Comparison of ENCODE assay signal across 8 cellular contexts in genomic region chr11:109946322-109946846, GRCh38.
A peak's percentile ranks its signal among the peaks of the same experiment; 100 is the strongest.
DNase-seq lines count a peak whose midpoint lies in the region; ATAC-seq and TF ChIP-seq lines count a peak whose summit lies in the region.

No MANE protein-coding gene starts in this region.

- peak overlapping the region in 4 of 5 experiments; percentile 35 to 80 (median 61) for H3K27ac Mint-ChIP-seq in brain

- no peak overlapping the region for H3K27ac ChIP-seq in 22Rv1
- no peak overlapping the region for H3K27ac ChIP-seq in iPS DF 6.9 (ENCODE audit: low read length)
- H3K27ac ChIP-seq in gastrocnemius medialis: peak overlapping the region; percentile 64 to 70 (median 66)

- intact Hi-C loops in gastrocnemius medialis (cut with DNase I; ENCODE audit: low total_unique reads): loop anchor here (1.0 to 10.0 kb wide), 7 partner anchors 54 to 488 kb away; partner anchors contain the start of genes RDX and ZC3H12C

- DNase-seq in GM13977 (ENCODE audit: low spot score) (peak; percentile 54), NCI-H128 (lab: John Stamatoyannopoulos, UW; ENCODE audit: unreplicated experiment) (peak; percentile 43), SW 1271 (lab: John Stamatoyannopoulos, UW) (peak; percentile 93 to 97), iPS DF 6.9 (ENCODE audit: low read depth, low spot score) (peak; percentile 67), gastrocnemius medialis (peak; percentile 64 to 78)

- TF ChIP-seq CTCF in 22Rv1 (IDR thresholded peaks at IDR 0.05): peak; percentile 90
- peak; percentile 95 for TF ChIP-seq CTCF in GM13977 (IDR thresholded peaks at IDR 0.05; ENCODE audit: extremely low read depth, insufficient read depth, missing control alignments)
- TF ChIP-seq CTCF in brain (conservative IDR thresholded peaks at IDR 0.05): peak; percentile 92 to 96
- peak; percentile 83 to 93 (median 87) for TF ChIP-seq CTCF in gastrocnemius medialis (IDR thresholded peaks at IDR 0.05 in 4 of 5, conservative IDR thresholded peaks at IDR 0.05 in 1 of 5)

- H3K4me1 ChIP-seq in iPS DF 6.9 (ENCODE audit: control insufficient read depth, insufficient read depth, low read length) (no peaks in the 10 kb centered on the region), gastrocnemius medialis (peaks cover 6 to 8% of the 10 kb centered on the region in 2 donors)

- H3K9me3 ChIP-seq in iPS DF 6.9 (ENCODE audit: control insufficient read depth, insufficient read depth, low read length) (no peaks in the 10 kb centered on the region), gastrocnemius medialis (no peaks in the 10 kb centered on the region)

- no peaks in the 10 kb centered on the region for H3K36me3 Mint-ChIP-seq in brain

- WGBS in iPS DF 6.9 (ENCODE audit: insufficient coverage, insufficient read length): no CpG with 5 or more reads among the region's 8 CpGs

- TF ChIP-seq POLR2A in gastrocnemius medialis (IDR thresholded peaks at IDR 0.05): peak in 1 of 2 donors; percentile 17

- peaks cover 13% of the 10 kb centered on the region for H3K4me1 Mint-ChIP-seq in brain

- H3K36me3 ChIP-seq in iPS DF 6.9 (ENCODE audit: control insufficient read depth, insufficient read depth, low read length): no peaks in the 10 kb centered on the region
- H3K36me3 ChIP-seq in gastrocnemius medialis: no peaks in the 10 kb centered on the region

- in situ Hi-C loops in GM13977 (cut with MboI; ENCODE audit: low pct_unique_long_range_greater_than_20kb, low sequenced_read_pairs, unreplicated experiment): no loop called here
- in situ Hi-C loops in gastrocnemius medialis (cut with MboI; ENCODE audit: low sequenced_read_pairs in 4 of 4): loop anchor here (10.0 to 25.0 kb wide), 6 partner anchors 148 to 1259 kb away; partner anchors contain the start of gene ZC3H12C (in 1 of the 4)

- H3K9me3 Mint-ChIP-seq in brain: peaks cover 4 to 18% (median 10%) of the 10 kb centered on the region in 5 experiments

- H3K27me3 ChIP-seq in iPS DF 6.9 (ENCODE audit: control insufficient read depth, insufficient read depth, low read length): no peaks in the 10 kb centered on the region
- H3K27me3 ChIP-seq in gastrocnemius medialis: no peaks in the 10 kb centered on the region

- peaks cover 6% of the 10 kb centered on the region for H3K27me3 Mint-ChIP-seq in brain

- ATAC-seq in HG02852 (IDR thresholded peaks at IDR 0.05; ENCODE audit: unreplicated experiment): peak; percentile 85
- peak; percentile 99 for ATAC-seq in gastrocnemius medialis

- peak overlapping the region; percentile 67 to 79 (median 76) for H3K4me3 Mint-ChIP-seq in brain

- H3K4me3 ChIP-seq in iPS DF 6.9 (ENCODE audit: low read length) (no peak overlapping the region), gastrocnemius medialis (peak overlapping the region; percentile 27 to 37 (median 34))

Comparison
In these comparisons a context has a peak if more than half of its experiments do, and no peak if none do; other contexts are left out.
1. H3K27ac ChIP-seq: peak in gastrocnemius medialis (4 of 4); none in 22Rv1 (single experiment) and iPS DF 6.9 (single experiment).
2. DNase-seq: peak in every context shown above with its lines; median percentile 95 in SW 1271; 71 in gastrocnemius medialis; 67 in iPS DF 6.9; 54 in GM13977; 43 in NCI-H128.
3. Peak in every context shown above with its lines, with median percentiles within 50 percentile points of each other: CTCF ChIP-seq.